In genomic region chr2:951224-952006, GRCh38 we compare ENCODE assay signal across 9 cellular contexts. TPM values are rescaled to one million over a fixed set of nuclear protein-coding genes. Genes with fewer than 3 reads are reported as not detected.
DNase-seq lines count a peak whose midpoint lies in the region; ATAC-seq and TF ChIP-seq lines count a peak whose summit lies in the region.
"Had no signal": no experiment of that assay in that cellular context is flagged by ENCODE, and none has a peak within 500 bp of the region (broad histone marks: within the 10 kb centered on the region; RNA-seq: fewer than 3 reads in every experiment).

No MANE protein-coding gene starts in this region.

- H3K4me1 ChIP-seq in body of pancreas (peaks cover 23% of the 10 kb centered on the region), mesendoderm (ENCODE audit: control insufficient read depth, low read depth, low read length) (no peaks in the 10 kb centered on the region), thyroid gland (peaks cover 4 to 5% of the 10 kb centered on the region in 2 donors)

- no peak for TF ChIP-seq CTCF in body of pancreas (IDR thresholded peaks at IDR 0.05)
- TF ChIP-seq CTCF in thyroid gland (IDR thresholded peaks at IDR 0.05): no peak

- H4K8ac ChIP-seq in mesendoderm (ENCODE audit: low read depth, low read length): peak overlapping the region; percentile 67

- H2BK15ac ChIP-seq in mesendoderm (replicated peaks; ENCODE audit: low read depth): no peak overlapping the region

- H3K18ac ChIP-seq in mesendoderm (ENCODE audit: low read length): peak overlapping the region; percentile 71

- H3K9ac ChIP-seq in mesendoderm (ENCODE audit: low read length): peak overlapping the region; percentile 3

- peaks cover 0 to 4% of the 10 kb centered on the region in 2 donors for H3K27me3 ChIP-seq in body of pancreas
- H3K27me3 ChIP-seq in mesendoderm (ENCODE audit: insufficient read depth, low read length, poor library complexity): peaks cover 4% of the 10 kb centered on the region
- no peaks in the 10 kb centered on the region for H3K27me3 ChIP-seq in thyroid gland

- DNase-seq in activated T-cell treated with anti-CD3 and anti-CD28 coated beads, Interleukin-2, amount 50 U/mL, for 72 hours: no peak
- DNase-seq in activated T-cell treated with anti-CD3 and anti-CD28 coated beads, Interleukin-2, amount 50 U/mL, for 48 hours: no peak
- DNase-seq in body of pancreas: no peak
- peak; percentile 48 for DNase-seq in mesendoderm
- DNase-seq in thyroid gland: no peak
- DNase-seq in superior temporal gyrus (ENCODE audit: extremely low spot score): no peak
- DNase-seq: NCI-H1417 treated with DMSO at 0.1 percent for 48 hours had no signal

- H3K79me2 ChIP-seq in mesendoderm (ENCODE audit: control insufficient read depth, insufficient read depth, low read length): peaks cover 1% of the 10 kb centered on the region

- no peak overlapping the region for H2AK5ac ChIP-seq in mesendoderm (ENCODE audit: low read length)

- intact Hi-C loops in body of pancreas (cut with DNase I): loop anchor here (10.0 kb wide), 2 partner anchors 183 to 593 kb away; no protein-coding TSS in a partner anchor
- intact Hi-C loops in thyroid gland (cut with DNase I): loop anchor here (10.0 kb wide), 1 partner anchor 593 kb away; no protein-coding TSS in a partner anchor

- no peak overlapping the region for H3K23ac ChIP-seq in mesendoderm (ENCODE audit: low read length)

- H3K27ac ChIP-seq in body of pancreas (peak overlapping the region in 1 of 4 donors; percentile 2), mesendoderm (ENCODE audit: low read depth, low read length) (no peak overlapping the region), thyroid gland (no peak overlapping the region)

- TF ChIP-seq POLR2A in body of pancreas (IDR thresholded peaks at IDR 0.05) (no peak), thyroid gland (IDR thresholded peaks at IDR 0.05) (no peak)

- H3K4me2 ChIP-seq in mesendoderm (ENCODE audit: low read length): peak overlapping the region; percentile 20

- no peak overlapping the region for H3K27ac Mint-ChIP-seq in activated T-cell treated with anti-CD3 and anti-CD28 coated beads, Interleukin-2, amount 50 U/mL, for 72 hours

- no peak overlapping the region for H2BK120ac ChIP-seq in mesendoderm (ENCODE audit: low read depth, low read length)

- H3K4me1 Mint-ChIP-seq in activated T-cell treated with anti-CD3 and anti-CD28 coated beads, Interleukin-2, amount 50 U/mL, for 72 hours (ENCODE audit: low read depth): peaks cover 21% of the 10 kb centered on the region

- no peak overlapping the region for H3K4ac ChIP-seq in mesendoderm (ENCODE audit: low read depth, low read length)

- no peaks in the 10 kb centered on the region for H3K9me3 Mint-ChIP-seq in activated T-cell treated with anti-CD3 and anti-CD28 coated beads, Interleukin-2, amount 50 U/mL, for 72 hours

- peaks cover 44% of the 10 kb centered on the region for H3K27me3 Mint-ChIP-seq in activated T-cell treated with anti-CD3 and anti-CD28 coated beads, Interleukin-2, amount 50 U/mL, for 72 hours (ENCODE audit: low read depth)

- peak overlapping the region; percentile 15 to 23 for H3K4me3 ChIP-seq in body of pancreas
- H3K4me3 ChIP-seq in mesendoderm (ENCODE audit: low read length): peak overlapping the region; percentile 14
- peak overlapping the region in 2 of 3 donors; percentile 50 to 51 for H3K4me3 ChIP-seq in thyroid gland (replicated peaks in 1 of 3)

- ATAC-seq in activated T-cell treated with anti-CD3 and anti-CD28 coated beads, Interleukin-2, amount 50 U/mL, for 72 hours (replicated peaks in 1 of 2): no peak
- no peak for ATAC-seq in body of pancreas
- ATAC-seq in HG03039 (IDR thresholded peaks at IDR 0.05; ENCODE audit: unreplicated experiment): no peak
- ATAC-seq in HG03045 (IDR thresholded peaks at IDR 0.05; ENCODE audit: unreplicated experiment): no peak

- H3K36me3 Mint-ChIP-seq in activated T-cell treated with anti-CD3 and anti-CD28 coated beads, Interleukin-2, amount 50 U/mL, for 72 hours (ENCODE audit: insufficient read depth in 2 of 2): peaks cover 0 to 3% of the 10 kb centered on the region in 2 donors

- no peak overlapping the region for H4K5ac ChIP-seq in mesendoderm (ENCODE audit: low read length)

- H3K56ac ChIP-seq in mesendoderm (ENCODE audit: low read length): peak overlapping the region; percentile 80

- H2BK5ac ChIP-seq in mesendoderm (ENCODE audit: low read length): no peak overlapping the region

- H3K36me3 ChIP-seq in body of pancreas (replicated peaks in 1 of 2; ENCODE audit: insufficient read depth in 1 of 2, low read depth in 2 of 2) (no peaks in the 10 kb centered on the region), mesendoderm (ENCODE audit: control insufficient read depth, insufficient read depth, low read length) (no peaks in the 10 kb centered on the region), thyroid gland (no peaks in the 10 kb centered on the region)

- H3K79me1 ChIP-seq in mesendoderm (ENCODE audit: low read length): no peaks in the 10 kb centered on the region

- H3K9me3 ChIP-seq in body of pancreas: no peaks in the 10 kb centered on the region
- no peaks in the 10 kb centered on the region for H3K9me3 ChIP-seq in thyroid gland

- peak overlapping the region; percentile 75 to 90 for H3K4me3 Mint-ChIP-seq in activated T-cell treated with anti-CD3 and anti-CD28 coated beads, Interleukin-2, amount 50 U/mL, for 72 hours

- 27 to 39% methylated on average over 26 to 34 of the region's 34 CpGs for WGBS in body of pancreas, 2 donors
- WGBS in mesendoderm (ENCODE audit: extremely low coverage, insufficient coverage, low lambda C conversion rate): no CpG with 5 or more reads among the region's 34 CpGs
- WGBS in thyroid gland, 2 donors: 45 to 46% methylated on average over 26 to 28 of the region's 34 CpGs

RNA-seq across cellular contexts. Expression of gene SNTG2, which starts 0.8 kb away (rescaled TPM):
- 1 to 10 TPM; 2.5 to 3.8 TPM for total RNA-seq in activated T-cell treated with anti-CD3 and anti-CD28 coated beads, Interleukin-2, amount 50 U/mL, for 72 hours
- 10 to 100 TPM; 11.9 to 18.7 TPM for total RNA-seq in body of pancreas
- polyA plus RNA-seq in mesendoderm (2013, experiment 1 of 2): 1.4 TPM
- 1.7 TPM for polyA plus RNA-seq in mesendoderm (2013, experiment 2 of 2)
- 10 to 100 TPM in 2 of 4 donors, 1 to 10 TPM in 2; 4.2 to 14.2 (median 9.2) TPM for total RNA-seq in thyroid gland
